ENCODE assay signal across 24 cellular contexts in genomic region chr13:40656358-40656757, GRCh38. TPM values are rescaled to one million over a fixed set of nuclear protein-coding genes. Genes with fewer than 3 reads are reported as not detected.
DNase-seq lines count a peak whose midpoint lies in the region; ATAC-seq and TF ChIP-seq lines count a peak whose summit lies in the region.
"Had no signal": no experiment of that assay in that cellular context is flagged by ENCODE, and none has a peak within 500 bp of the region (broad histone marks: within the 10 kb centered on the region; RNA-seq: fewer than 3 reads in every experiment).

No MANE protein-coding gene starts in this region.

- peaks cover 24% of the 10 kb centered on the region for H3K36me3 Mint-ChIP-seq in activated naive CD8-positive, alpha-beta T cell treated with anti-CD3 and anti-CD28 coated beads, Interleukin-2, amount 50 U/mL, for 24 hours (ENCODE audit: low read depth)

- H3K27ac ChIP-seq in A673 (ENCODE audit: low read depth, low read length, poor library complexity, severe bottlenecking): no peak overlapping the region
- H3K27ac ChIP-seq: 22Rv1, ascending aorta, dorsolateral prefrontal cortex, epithelial cell of prostate, left ventricle myocardium inferior, pancreas, right atrium auricular region had no signal

- no peaks in the 10 kb centered on the region for H3K27me3 Mint-ChIP-seq in activated naive CD8-positive, alpha-beta T cell treated with anti-CD3 and anti-CD28 coated beads, Interleukin-2, amount 50 U/mL, for 24 hours
- H3K27me3 Mint-ChIP-seq: activated CD4-positive, alpha-beta T cell treated with anti-CD3 and anti-CD28 coated beads, Interleukin-2, amount 10 ng/mL, durations not matched to agents 24 days and 14 days; type B pancreatic cell had no signal

- H3K4me3 ChIP-seq in A673 (ENCODE audit: low read depth, low read length, poor library complexity, severe bottlenecking): no peak overlapping the region
- H3K4me3 ChIP-seq in NB4 (ENCODE audit: low read depth, low read length): no peak overlapping the region
- H3K4me3 ChIP-seq: ascending aorta, dorsolateral prefrontal cortex, left ventricle myocardium inferior, pancreas, right atrium auricular region had no signal

- CTCF ChIA-PET in A673 (lab: Charles Lee): no interaction called here

- peaks cover 95% of the 10 kb centered on the region for H3K4me1 Mint-ChIP-seq in activated naive CD8-positive, alpha-beta T cell treated with anti-CD3 and anti-CD28 coated beads, Interleukin-2, amount 50 U/mL, for 24 hours

- no peaks in the 10 kb centered on the region for H3K27me3 ChIP-seq in A673 (replicated peaks; ENCODE audit: insufficient read depth, low read depth, low read length, poor library complexity)
- H3K27me3 ChIP-seq: ascending aorta, dorsolateral prefrontal cortex, pancreas, right atrium auricular region had no signal

- H3K9me3 Mint-ChIP-seq in activated naive CD8-positive, alpha-beta T cell treated with anti-CD3 and anti-CD28 coated beads, Interleukin-2, amount 50 U/mL, for 24 hours: peaks cover 4% of the 10 kb centered on the region
- H3K9me3 Mint-ChIP-seq: immature natural killer cell had no signal

- no peak for ATAC-seq in activated naive CD8-positive, alpha-beta T cell treated with anti-CD3 and anti-CD28 coated beads, Interleukin-2, amount 50 U/mL, for 24 hours
- ATAC-seq in HG03135 (IDR thresholded peaks at IDR 0.05; ENCODE audit: unreplicated experiment): no peak
- ATAC-seq: pancreas had no signal

- TF ChIP-seq CTCF in A673 (conservative IDR thresholded peaks at IDR 0.05; ENCODE audit: low read depth, low read length) (no peak), NB4 (IDR thresholded peaks at IDR 0.05; ENCODE audit: low read depth, low read length) (no peak)

- H3K4me3 Mint-ChIP-seq in activated naive CD8-positive, alpha-beta T cell treated with anti-CD3 and anti-CD28 coated beads, Interleukin-2, amount 50 U/mL, for 24 hours: no peak overlapping the region
- H3K4me3 Mint-ChIP-seq: activated CD4-positive, alpha-beta T cell treated with anti-CD3 and anti-CD28 coated beads, Interleukin-2, amount 10 ng/mL, durations not matched to agents 24 days and 14 days; immature natural killer cell; nephron progenitor cell; T-helper 1 cell treated with Interleukin-12 subunit alpha and Interleukin-12 subunit beta and Interleukin-4 antibody, amounts not matched to agents 30 μg/mL and 1 μg/mL, for 36 hours; type B pancreatic cell had no signal

- peak overlapping the region; percentile 53 for H3K27ac Mint-ChIP-seq in activated naive CD8-positive, alpha-beta T cell treated with anti-CD3 and anti-CD28 coated beads, Interleukin-2, amount 50 U/mL, for 24 hours
- H3K27ac Mint-ChIP-seq: activated CD4-positive, alpha-beta T cell treated with anti-CD3 and anti-CD28 coated beads, Interleukin-2, amount 10 ng/mL, durations not matched to agents 24 days and 14 days; immature natural killer cell; nephron progenitor cell; T-helper 1 cell treated with Interleukin-12 subunit alpha and Interleukin-12 subunit beta and Interleukin-4 antibody, amounts not matched to agents 30 μg/mL and 1 μg/mL, for 36 hours; type B pancreatic cell had no signal

- intact Hi-C loops in A673 (cut with micrococcal nuclease; ENCODE audit: unreplicated experiment): no loop called here

- no peaks in the 10 kb centered on the region for H3K9me3 ChIP-seq in A673 (ENCODE audit: low read depth, low read length, poor library complexity, severe bottlenecking)
- H3K9me3 ChIP-seq: ascending aorta, left ventricle myocardium inferior, pancreas, right atrium auricular region had no signal

- peaks cover 16% of the 10 kb centered on the region for H3K4me1 ChIP-seq in A673 (ENCODE audit: insufficient read depth, low read length, poor library complexity, severe bottlenecking)

- peak; percentile 7 to 71 for DNase-seq in NOMO-1 (lab: John Stamatoyannopoulos, UW; ENCODE audit: unreplicated experiment in 2 of 2)
- no peak for DNase-seq in NOMO-1 treated with dmso at 0.1 percent for 144 hours (lab: John Stamatoyannopoulos, UW; ENCODE audit: unreplicated experiment)
- DNase-seq in A673 (ENCODE audit: low spot score): peak; percentile 24
- peak; percentile 46 for DNase-seq in NB4 (ENCODE audit: low read depth)
- DNase-seq in activated naive CD8-positive, alpha-beta T cell treated with anti-CD3 and anti-CD28 coated beads, Interleukin-2, amount 50 U/mL, for 24 hours: no peak
- DNase-seq in ureter (ENCODE audit: low spot score): no peak
- no peak for DNase-seq in 8988T
- DNase-seq: activated CD4-positive, alpha-beta T cell treated with anti-CD3 and anti-CD28 coated beads, Interleukin-2, amount 10 ng/mL, durations not matched to agents 24 days and 14 days; central memory CD4-positive, alpha-beta T cell; dorsolateral prefrontal cortex; foreskin fibroblast; immature natural killer cell; left ventricle myocardium inferior; NCI-H2081; nephron progenitor cell; pancreas; stimulated activated CD4-positive, alpha-beta T cell treated with anti-CD3 and anti-CD28 coated beads, Interleukin-12 subunit alpha, Interleukin-12 subunit beta, amount 100 ng/mL, for 4 hours had no signal

- no peak for TF ChIP-seq POLR2A in NB4 (IDR thresholded peaks at IDR 0.05; ENCODE audit: extremely low read depth, insufficient read length)

- POLR2A ChIA-PET in A673 (lab: Charles Lee; ENCODE audit: low non-redundant PET): no interaction called here

- no TSS peak for BruUV-seq in A673 (replicated peaks; lab: Mats Ljungman, UMichigan)

- no peaks in the 10 kb centered on the region for H3K36me3 ChIP-seq in A673 (ENCODE audit: insufficient read depth, low read length, poor library complexity, severe bottlenecking)
- H3K36me3 ChIP-seq: ascending aorta, left ventricle myocardium inferior, pancreas, right atrium auricular region had no signal

RNA-seq across cellular contexts. Expression of gene FOXO1, which starts 10.1 kb away (rescaled TPM):
- total RNA-seq in A673 (2021) (2.9 and 3.0 TPM in 2 replicates), ureter (31.4 TPM)

Comparison
In these comparisons a context has a peak if more than half of its experiments do, and no peak if none do; other contexts are left out.
1. DNase-seq: peak in NOMO-1 (2 of 2), A673 (single experiment) and NB4 (single experiment); none in NOMO-1 treated with dmso at 0.1 percent for 144 hours (single experiment), activated naive CD8-positive, alpha-beta T cell treated with anti-CD3 and anti-CD28 coated beads, Interleukin-2, amount 50 U/mL, for 24 hours (single experiment), ureter (single experiment) and 8988T (single experiment).